Comparison of ENCODE assay signal across 29 cellular contexts in genomic region chr7:97120713-97121457, GRCh38.
"Had no signal": no experiment of that assay in that cellular context is flagged by ENCODE, and none has a peak within 500 bp of the region (broad histone marks: within the 10 kb centered on the region; RNA-seq: fewer than 3 reads in every experiment).

No MANE protein-coding gene starts in this region.

- H3K9me3 ChIP-seq: esophagus squamous epithelium, mucosa of descending colon, prostate gland, right atrium auricular region, suprapubic skin, transverse colon, upper lobe of right lung, uterus had no signal

- H3K4me1 ChIP-seq: prostate gland, uterus had no signal

- ATAC-seq: effector memory CD8-positive, alpha-beta T cell; heart right ventricle; left cardiac atrium; left lung; mucosa of descending colon; natural killer cell treated with Interleukin-12 subunit alpha and Interleukin-12 subunit beta and Interleukin-15 and Interleukin-18, amount 100 ng/mL, for 72 hours; sciatic nerve; stimulated activated naive CD8-positive, alpha-beta T cell treated with anti-CD3 and anti-CD28 coated beads, Interleukin-15, amount 100 ng/mL, for 72 hours; upper lobe of right lung had no signal

- H3K27ac ChIP-seq: esophagus squamous epithelium, heart right ventricle, left lung, prostate gland, right atrium auricular region, suprapubic skin, transverse colon, upper lobe of right lung, uterus had no signal

- H3K4me2 ChIP-seq: smooth muscle cell had no signal

- H3K27me3 ChIP-seq: esophagus squamous epithelium, heart right ventricle, left lung, right atrium auricular region, suprapubic skin, transverse colon, upper lobe of right lung, uterus had no signal

- H3K36me3 ChIP-seq: esophagus squamous epithelium, heart right ventricle, left lung, prostate gland, right atrium auricular region, suprapubic skin, transverse colon, upper lobe of right lung, uterus had no signal

- H3K27ac Mint-ChIP-seq: effector memory CD8-positive, alpha-beta T cell; mesothelial cell of epicardium; stimulated activated naive CD8-positive, alpha-beta T cell treated with anti-CD3 and anti-CD28 coated beads, Interleukin-15, amount 100 ng/mL, for 72 hours had no signal

- DNase-seq: effector memory CD8-positive, alpha-beta T cell; erythroblast; esophagus squamous epithelium; foreskin melanocyte; glutamatergic neuron; heart right ventricle; hippocampal formation; left cardiac atrium; left lung; mesenchymal stem cell; mucosa of descending colon; naive B cell; nucleus accumbens; stimulated activated CD4-positive, alpha-beta T cell treated with anti-CD3 and anti-CD28 coated beads, Interleukin-12 subunit alpha, Interleukin-12 subunit beta, amount 100 ng/mL, for 4 hours; stimulated activated CD4-positive, alpha-beta T cell treated with anti-CD3 and anti-CD28 coated beads, Interleukin-1b, Interleukin-23, amount 100 ng/mL, for 48 hours; stimulated activated CD4-positive, alpha-beta T cell treated with anti-CD3 and anti-CD28 coated beads, Interleukin-4, amount 100 ng/mL, for 1 hour; stimulated activated CD8-positive, alpha-beta memory T cell treated with anti-CD3 and anti-CD28 coated beads, Interleukin-4, amount 100 ng/mL, for 48 hours; stimulated activated naive CD4-positive, alpha-beta T cell; stimulated activated naive CD8-positive, alpha-beta T cell treated with anti-CD3 and anti-CD28 coated beads, Interleukin-15, amount 100 ng/mL, for 72 hours; transverse colon; upper lobe of right lung; uterus had no signal

- H3K4me3 Mint-ChIP-seq: effector memory CD8-positive, alpha-beta T cell; mesothelial cell of epicardium had no signal

- H3K27me3 Mint-ChIP-seq: effector memory CD8-positive, alpha-beta T cell; naive B cell; natural killer cell treated with Interleukin-12 subunit alpha and Interleukin-12 subunit beta and Interleukin-15 and Interleukin-18, amount 100 ng/mL, for 72 hours; stimulated activated naive CD8-positive, alpha-beta T cell treated with anti-CD3 and anti-CD28 coated beads, Interleukin-15, amount 100 ng/mL, for 72 hours had no signal

- H3K4me3 ChIP-seq: esophagus squamous epithelium, heart right ventricle, left lung, mucosa of descending colon, prostate gland, right atrium auricular region, smooth muscle cell, suprapubic skin, transverse colon, upper lobe of right lung, uterus had no signal
